ENCODE assay signal across 11 cellular contexts in the genomic region with DNA sequence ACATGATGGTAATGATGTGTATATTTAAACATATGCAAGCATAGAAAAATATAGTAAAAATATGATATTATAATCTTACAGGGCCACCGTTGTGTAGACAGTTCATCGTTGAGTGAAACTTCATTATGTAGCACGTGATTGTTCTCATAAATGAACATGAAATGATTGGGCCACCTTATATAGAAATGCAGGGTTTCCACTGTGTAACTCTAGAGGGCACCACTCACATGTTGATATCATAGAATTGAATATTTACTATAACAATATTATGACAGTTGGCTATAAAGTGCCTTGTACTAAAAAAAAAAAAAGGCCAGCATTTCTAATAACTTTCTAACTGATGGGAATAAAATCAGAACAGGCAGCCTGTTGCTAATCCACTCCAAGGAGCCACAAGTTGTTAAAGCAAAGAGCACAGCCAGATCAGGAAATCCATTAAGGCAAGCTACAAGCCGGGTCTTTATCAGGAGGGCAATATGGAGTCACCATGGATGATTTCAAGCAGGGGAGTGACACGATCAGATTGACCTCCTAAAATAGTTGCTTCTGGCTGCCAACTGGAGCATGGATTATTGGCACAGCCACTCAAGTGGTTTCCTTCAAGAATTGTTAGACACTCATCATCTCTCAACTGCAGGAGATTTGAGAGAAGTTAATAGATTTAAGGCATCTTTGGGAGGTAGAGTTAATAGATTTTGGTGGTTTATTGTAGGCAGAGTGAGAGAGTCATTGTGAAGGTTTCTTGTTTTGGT. TPM values are rescaled to one million over a fixed set of nuclear protein-coding genes. Genes with fewer than 3 reads are reported as not detected.
DNase-seq lines count a peak whose midpoint lies in the region; ATAC-seq and TF ChIP-seq lines count a peak whose summit lies in the region.
"Had no signal": no experiment of that assay in that cellular context is flagged by ENCODE, and none has a peak within 500 bp of the region (broad histone marks: within the 10 kb centered on the region; RNA-seq: fewer than 3 reads in every experiment).

No MANE protein-coding gene starts in this region.

- peaks cover 4% of the 10 kb centered on the region for H3K9me3 Mint-ChIP-seq in nephron

- ATAC-seq in GM18511 (IDR thresholded peaks at IDR 0.05; ENCODE audit: unreplicated experiment) (no peak), HG02610 (IDR thresholded peaks at IDR 0.05; ENCODE audit: unreplicated experiment) (no peak)

- H3K27me3 Mint-ChIP-seq in nephron (ENCODE audit: low read depth): peaks cover 36% of the 10 kb centered on the region
- H3K27me3 Mint-ChIP-seq: activated naive CD8-positive, alpha-beta T cell had no signal

- H3K4me1 Mint-ChIP-seq in nephron: no peaks in the 10 kb centered on the region

- H3K4me3 ChIP-seq in brain microvascular endothelial cell (ENCODE audit: low read depth, low read length): no peak overlapping the region
- H3K4me3 ChIP-seq: BLaER1 treated with 17β-estradiol and CSF1 and Interleukin-3, amounts not matched to agents 10 nM and 100 nM had no signal

- H3K36me3 ChIP-seq in brain microvascular endothelial cell (replicated peaks): no peaks in the 10 kb centered on the region
- H3K36me3 ChIP-seq: BLaER1 treated with 17β-estradiol and CSF1 and Interleukin-3, amounts not matched to agents 10 nM and 100 nM had no signal

- DNase-seq in NOMO-1 treated with DMSO at 0.1 percent for 48 hours (lab: John Stamatoyannopoulos, UW; ENCODE audit: unreplicated experiment) (peak; percentile 53), NOMO-1 treated with dmso at 0.1 percent for 144 hours (lab: John Stamatoyannopoulos, UW; ENCODE audit: unreplicated experiment) (no peak), LHCN-M2 (ENCODE audit: low read depth) (peak; percentile 8), brain microvascular endothelial cell (no peak)
- DNase-seq in stimulated activated CD4-positive, alpha-beta T cell treated with anti-CD3 and anti-CD28 coated beads, Interleukin-2, amount 100 ng/mL, for 24 hours: no peak
- DNase-seq: NCI-H774 had no signal

- H3K27me3 ChIP-seq in brain microvascular endothelial cell (replicated peaks): peaks cover 11% of the 10 kb centered on the region
- H3K27me3 ChIP-seq: BLaER1 treated with 17β-estradiol and CSF1 and Interleukin-3, amounts not matched to agents 10 nM and 100 nM had no signal

- H3K27ac Mint-ChIP-seq in nephron: no peak overlapping the region
- H3K27ac Mint-ChIP-seq: activated naive CD8-positive, alpha-beta T cell had no signal

- no peak overlapping the region for H3K27ac ChIP-seq in brain microvascular endothelial cell

- no peak overlapping the region for H3K4me3 Mint-ChIP-seq in nephron
- H3K4me3 Mint-ChIP-seq: activated naive CD8-positive, alpha-beta T cell had no signal

- in situ Hi-C loops in brain microvascular endothelial cell (cut with HindIII; ENCODE audit: low pct_ligation_motif_present, low sequenced_read_pairs): no loop called here

- peak; percentile 43 for TF ChIP-seq CTCF in brain microvascular endothelial cell (IDR thresholded peaks at IDR 0.05; ENCODE audit: low read depth, low read length, missing control alignments)
- peak; percentile 19 to 30 (median 27) for TF ChIP-seq CTCF in nephron (IDR thresholded peaks at IDR 0.05; ENCODE audit: unreplicated experiment in 3 of 3)

- H3K36me3 Mint-ChIP-seq in nephron (ENCODE audit: low read depth): no peaks in the 10 kb centered on the region
- H3K36me3 Mint-ChIP-seq: activated naive CD8-positive, alpha-beta T cell had no signal

RNA-seq across cellular contexts. Expression of gene IL1F10, which starts 16.7 kb away (rescaled TPM):
- total RNA-seq in LHCN-M2 (2014; rRNA removed): not detected in 2 replicates
- polyA plus RNA-seq in LHCN-M2 (2012): not detected

RNA-seq across cellular contexts. Expression of gene IL36RN, which starts 25.4 kb away (rescaled TPM):
- total RNA-seq in LHCN-M2 (2014; rRNA removed): not detected in 2 replicates
- not detected for polyA plus RNA-seq in LHCN-M2 (2012)

RNA-seq across cellular contexts. Expression of gene IL36B, which starts 31.8 kb away (rescaled TPM):
- not detected in 2 replicates for total RNA-seq in LHCN-M2 (2014; rRNA removed)
- not detected for polyA plus RNA-seq in LHCN-M2 (2012)

RNA-seq across cellular contexts. Expression of gene IL1RN, which starts 43.0 kb away (rescaled TPM):
- not detected in 2 replicates for total RNA-seq in LHCN-M2 (2014; rRNA removed)
- polyA plus RNA-seq in LHCN-M2 (2012): not detected

Comparison
In these comparisons a context has a peak if more than half of its experiments do, and no peak if none do; other contexts are left out.
1. DNase-seq: peak in NOMO-1 treated with DMSO at 0.1 percent for 48 hours (single experiment) and LHCN-M2 (single experiment); none in NOMO-1 treated with dmso at 0.1 percent for 144 hours (single experiment), brain microvascular endothelial cell (single experiment) and stimulated activated CD4-positive, alpha-beta T cell treated with anti-CD3 and anti-CD28 coated beads, Interleukin-2, amount 100 ng/mL, for 24 hours (0 of 2).